ENCODE assay signal across 1 cellular context in the genomic region with DNA sequence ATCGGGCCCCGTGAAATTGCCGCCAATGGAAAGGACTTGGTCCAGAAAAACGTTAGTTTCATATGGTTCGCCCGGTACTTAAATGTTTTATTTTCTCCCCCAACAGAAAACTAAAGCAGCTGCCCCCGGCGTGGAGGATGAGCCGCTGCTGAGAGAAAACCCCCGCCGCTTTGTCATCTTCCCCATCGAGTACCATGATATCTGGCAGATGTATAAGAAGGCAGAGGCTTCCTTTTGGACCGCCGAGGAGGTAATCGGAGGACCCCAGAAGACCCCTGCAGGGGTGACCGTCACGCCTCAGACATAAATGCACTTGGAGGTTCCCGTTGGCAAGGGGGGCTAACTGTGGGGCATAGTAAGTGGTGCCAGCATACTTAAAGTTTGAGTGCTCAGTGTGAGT.
TF ChIP-seq lines count a peak whose summit lies in the region.

No MANE protein-coding gene starts in this region.

TF ChIP-seq in HepG2, 621 proteins besides CTCF, POLR2A, EP300 and RAD21:
- TF ChIP-seq ZNF282 (IDR thresholded peaks at IDR 0.05; ENCODE audit: partially characterized antibody): no peak
- no peak for TF ChIP-seq PHF20 (CRISPR knock-in tag; IDR thresholded peaks at IDR 0.05)
- no peak for TF ChIP-seq GABPB1 (CRISPR knock-in tag; IDR thresholded peaks at IDR 0.05)
- TF ChIP-seq SNAPC2 (CRISPR knock-in tag; IDR thresholded peaks at IDR 0.05): no peak
- no peak for TF ChIP-seq ZNF431 (CRISPR knock-in tag; IDR thresholded peaks at IDR 0.05; ENCODE audit: borderline replicate concordance, low read depth)
- TF ChIP-seq SP140L (CRISPR knock-in tag; IDR thresholded peaks at IDR 0.05; ENCODE audit: borderline replicate concordance): no peak
- TF ChIP-seq ZEB1 (IDR thresholded peaks at IDR 0.05; ENCODE audit: insufficient replicate concordance, low read depth): no peak
- TF ChIP-seq NFATC3 (CRISPR knock-in tag; IDR thresholded peaks at IDR 0.05): no peak
- TF ChIP-seq ZNF720 (CRISPR knock-in tag; IDR thresholded peaks at IDR 0.05): no peak
- TF ChIP-seq SRY (CRISPR knock-in tag; IDR thresholded peaks at IDR 0.05): no peak
